Comparison of ENCODE assay signal across 9 cellular contexts in the genomic region with DNA sequence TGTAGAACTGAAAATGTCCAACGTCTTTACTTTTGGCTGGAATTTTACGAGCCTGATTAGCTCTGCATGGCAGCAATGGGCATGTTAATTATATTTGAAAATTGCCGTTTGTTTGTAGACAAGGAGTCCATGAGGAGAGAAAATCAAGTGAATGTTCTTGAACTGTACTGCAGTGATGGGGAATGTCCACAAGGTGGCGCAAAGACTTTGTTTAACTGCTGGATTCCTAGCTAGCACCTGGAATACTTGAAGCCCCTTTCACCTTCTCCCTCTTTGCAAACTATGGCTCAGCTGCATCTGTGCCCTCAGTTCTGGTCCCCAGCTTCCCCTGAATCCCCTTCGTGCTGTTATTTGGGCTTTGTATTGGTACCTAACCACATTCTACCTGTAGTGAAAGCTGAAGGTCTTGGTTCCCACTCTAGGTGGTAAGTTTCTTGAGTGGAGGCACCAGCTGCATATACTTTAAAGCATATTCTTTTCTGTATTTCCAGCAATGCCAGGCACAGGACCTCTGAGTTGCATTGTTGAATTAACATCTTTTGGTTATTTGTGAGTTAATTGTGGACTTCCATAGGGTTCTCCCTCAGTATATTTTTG. TPM values are rescaled to one million over a fixed set of nuclear protein-coding genes. Genes with fewer than 3 reads are reported as not detected.
DNase-seq lines count a peak whose midpoint lies in the region; ATAC-seq lines count a peak whose summit lies in the region.
"Had no signal": no experiment of that assay in that cellular context is flagged by ENCODE, and none has a peak within 500 bp of the region (broad histone marks: within the 10 kb centered on the region; RNA-seq: fewer than 3 reads in every experiment).

No MANE protein-coding gene starts in this region.

- no peak overlapping the region for H3K4me3 Mint-ChIP-seq in activated CD4-positive, alpha-beta memory T cell treated with anti-CD3 and anti-CD28 coated beads for 36 hours
- H3K4me3 Mint-ChIP-seq in effector memory CD8-positive, alpha-beta T cell, result no peak overlapping the region
- H3K4me3 Mint-ChIP-seq in memory B cell, result no peak overlapping the region
- H3K4me3 Mint-ChIP-seq: activated naive CD8-positive, alpha-beta T cell had no signal

- POLR2A ChIA-PET in activated CD4-positive, alpha-beta memory T cell treated with anti-CD3 and anti-CD28 coated beads for 36 hours (lab: Charles Lee), result no interaction called here

- ATAC-seq in HG03460 (IDR thresholded peaks at IDR 0.05; ENCODE audit: unreplicated experiment) (peak; percentile 59), memory B cell (ENCODE audit: low read depth) (no peak), HG03039 (IDR thresholded peaks at IDR 0.05; ENCODE audit: unreplicated experiment) (no peak)
- peak; percentile 65 for ATAC-seq in effector memory CD8-positive, alpha-beta T cell (replicated peaks)

- peaks cover 33% of the 10 kb centered on the region for H3K36me3 Mint-ChIP-seq in activated CD4-positive, alpha-beta memory T cell treated with anti-CD3 and anti-CD28 coated beads for 36 hours
- peaks cover 14% of the 10 kb centered on the region for H3K36me3 Mint-ChIP-seq in effector memory CD8-positive, alpha-beta T cell (ENCODE audit: insufficient read depth)
- peaks cover 15% of the 10 kb centered on the region for H3K36me3 Mint-ChIP-seq in memory B cell

- CTCF ChIA-PET in activated CD4-positive, alpha-beta memory T cell treated with anti-CD3 and anti-CD28 coated beads for 36 hours (lab: Charles Lee), result interaction anchor here (0.6 to 6.0 kb wide), 54 partner anchors 9 to 892 kb away, joined by 3 to 81 read pairs (median 5); a partner anchor contains a TSS

- intact Hi-C loops in activated CD4-positive, alpha-beta memory T cell treated with anti-CD3 and anti-CD28 coated beads for 36 hours (cut with micrococcal nuclease), result loop anchor here (1.0 kb wide), 2 partner anchors 130 to 479 kb away; no protein-coding TSS in a partner anchor

- H3K27me3 Mint-ChIP-seq in activated CD4-positive, alpha-beta memory T cell treated with anti-CD3 and anti-CD28 coated beads for 36 hours, result no peaks in the 10 kb centered on the region
- H3K27me3 Mint-ChIP-seq in effector memory CD8-positive, alpha-beta T cell, result no peaks in the 10 kb centered on the region
- H3K27me3 Mint-ChIP-seq in memory B cell, result no peaks in the 10 kb centered on the region
- H3K27me3 Mint-ChIP-seq: activated naive CD8-positive, alpha-beta T cell had no signal

- H3K9me3 Mint-ChIP-seq in activated CD4-positive, alpha-beta memory T cell treated with anti-CD3 and anti-CD28 coated beads for 36 hours, result no peaks in the 10 kb centered on the region
- no peaks in the 10 kb centered on the region for H3K9me3 Mint-ChIP-seq in effector memory CD8-positive, alpha-beta T cell
- H3K9me3 Mint-ChIP-seq in memory B cell, result no peaks in the 10 kb centered on the region

- H3K4me1 Mint-ChIP-seq in activated CD4-positive, alpha-beta memory T cell treated with anti-CD3 and anti-CD28 coated beads for 36 hours (ENCODE audit: low read depth), result peaks cover 30% of the 10 kb centered on the region
- peaks cover 19 to 32% of the 10 kb centered on the region in 2 donors for H3K4me1 Mint-ChIP-seq in effector memory CD8-positive, alpha-beta T cell (ENCODE audit: low read depth in 2 of 2)
- peaks cover 8% of the 10 kb centered on the region for H3K4me1 Mint-ChIP-seq in memory B cell

- DNase-seq in EH (ENCODE audit: low read depth) (peak; percentile 66), NCI-H748 (lab: John Stamatoyannopoulos, UW; ENCODE audit: unreplicated experiment) (peak; percentile 58), memory B cell (ENCODE audit: low spot score in 2 of 2) (peak; percentile 49 to 56)
- peak; percentile 72 for DNase-seq in activated CD4-positive, alpha-beta memory T cell treated with anti-CD3 and anti-CD28 coated beads for 36 hours
- peak; percentile 46 to 57 (median 50) for DNase-seq in effector memory CD8-positive, alpha-beta T cell
- DNase-seq in stimulated activated CD8-positive, alpha-beta memory T cell treated with anti-CD3 and anti-CD28 coated beads, Interleukin-4, amount 100 ng/mL, for 1 hour (ENCODE audit: low read depth in 2 of 2, low spot score in 1 of 2), result peak; percentile 27 to 34

- no peak overlapping the region for H3K27ac Mint-ChIP-seq in activated CD4-positive, alpha-beta memory T cell treated with anti-CD3 and anti-CD28 coated beads for 36 hours
- no peak overlapping the region for H3K27ac Mint-ChIP-seq in effector memory CD8-positive, alpha-beta T cell
- H3K27ac Mint-ChIP-seq in memory B cell, result no peak overlapping the region
- H3K27ac Mint-ChIP-seq: activated naive CD8-positive, alpha-beta T cell had no signal

RNA-seq across cellular contexts. Expression of a gene that starts 25.3 kb away (rescaled TPM):
- 10 to 100 TPM; 11.7 to 13.0 TPM for total RNA-seq in activated CD4-positive, alpha-beta memory T cell treated with anti-CD3 and anti-CD28 coated beads for 36 hours

Comparison
In these comparisons a context has a peak if more than half of its experiments do, and no peak if none do; other contexts are left out.
1. ATAC-seq: peak in HG03460 (single experiment) and effector memory CD8-positive, alpha-beta T cell (single experiment); none in memory B cell (single experiment) and HG03039 (single experiment).
2. Peak in every context shown above with its lines, with median percentiles within 50 percentile points of each other: DNase-seq.